In the genomic region with DNA sequence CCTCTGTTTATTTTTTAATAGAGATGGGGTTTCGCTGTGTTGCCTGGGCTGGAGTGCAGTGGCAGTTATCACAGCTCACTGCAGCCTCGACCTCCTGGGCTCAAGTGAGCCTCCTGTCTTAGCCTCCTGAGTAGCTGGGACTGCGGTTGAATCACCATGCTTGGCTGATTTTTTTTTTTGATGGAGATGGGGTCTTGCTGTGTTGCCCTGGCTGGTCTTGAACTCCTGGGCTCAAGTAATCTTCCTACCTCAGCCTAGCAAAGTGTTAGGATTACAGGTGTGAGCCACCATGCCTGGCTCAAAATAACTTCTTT, we compare ENCODE assay signal across 9 cellular contexts. TPM values are rescaled to one million over a fixed set of nuclear protein-coding genes. Genes with fewer than 3 reads are reported as not detected.
DNase-seq lines count a peak whose midpoint lies in the region; ATAC-seq and TF ChIP-seq lines count a peak whose summit lies in the region.
"Had no signal": no experiment of that assay in that cellular context is flagged by ENCODE, and none has a peak within 500 bp of the region (broad histone marks: within the 10 kb centered on the region; RNA-seq: fewer than 3 reads in every experiment).

No MANE protein-coding gene starts in this region.

- peak overlapping the region; percentile 55 for H3K27ac ChIP-seq in CD4-positive, alpha-beta memory T cell (ENCODE audit: low read depth, low read length)
- H3K27ac ChIP-seq in esophagus (ENCODE audit: low read depth in 2 of 2, low read length in 1 of 2) = peak overlapping the region; percentile 65 to 87
- H3K27ac ChIP-seq: neutrophil had no signal

- no peak for TF ChIP-seq CTCF in progenitor cell of endocrine pancreas (IDR thresholded peaks at IDR 0.05; ENCODE audit: unreplicated experiment)

- WGBS in esophagus, 2 donors = 77 to 89% methylated on average over 3 of the region's 3 CpGs

- CTCF ChIA-PET in CD4-positive, alpha-beta memory T cell (lab: Charles Lee; ENCODE audit: partially characterized antibody) = interaction anchor here (0.9 to 1.7 kb wide), 6 partner anchors 8 to 274 kb away, joined by 3 to 7 read pairs (median 4); no protein-coding TSS in a partner anchor
- CTCF ChIA-PET in T-cell (lab: Charles Lee) = interaction anchor here (0.5 to 1.4 kb wide), 5 partner anchors 17 to 185 kb away, joined by 3 to 7 read pairs (median 4); no protein-coding TSS in a partner anchor

- POLR2A ChIA-PET in CD4-positive, alpha-beta memory T cell (lab: Charles Lee; ENCODE audit: partially characterized antibody) = interaction anchor here (1.3 to 2.3 kb wide), 6 partner anchors 17 to 160 kb away, joined by 4 to 25 read pairs (median 10); partner anchors contain the start of genes ESYT2 and NCAPG2
- POLR2A ChIA-PET in T-cell (lab: Charles Lee) = interaction anchor here in 1 of 2 donors (1.0 to 1.5 kb wide), 3 partner anchors 9 to 40 kb away, joined by 3 to 13 read pairs (median 5); no protein-coding TSS in a partner anchor

- H3K4me3 Mint-ChIP-seq in CD4-positive, alpha-beta memory T cell = peak overlapping the region; percentile 86 to 98 (median 93)
- H3K4me3 Mint-ChIP-seq in T-cell (peak overlapping the region; percentile 78 to 92 (median 90)), progenitor cell of endocrine pancreas (ENCODE audit: low read depth) (peak overlapping the region; percentile 75)

- in situ Hi-C loops in KBM-7 (cut with MboI; ENCODE audit: low pct_unique_long_range_greater_than_20kb, low sequenced_read_pairs) = no loop called here

- intact Hi-C loops in CD4-positive, alpha-beta memory T cell (cut with micrococcal nuclease) = no loop called here

- H3K27me3 ChIP-seq in CD4-positive, alpha-beta memory T cell (ENCODE audit: insufficient read depth, low read length) = no peaks in the 10 kb centered on the region
- H3K27me3 ChIP-seq in esophagus (ENCODE audit: control insufficient read depth in 1 of 2, insufficient read depth in 2 of 2, low read length in 2 of 2) = no peaks in the 10 kb centered on the region

- no peaks in the 10 kb centered on the region for H3K9me3 Mint-ChIP-seq in CD4-positive, alpha-beta memory T cell
- no peaks in the 10 kb centered on the region for H3K9me3 Mint-ChIP-seq in T-cell
- no peaks in the 10 kb centered on the region for H3K9me3 Mint-ChIP-seq in progenitor cell of endocrine pancreas (ENCODE audit: low read depth)

- H3K27ac Mint-ChIP-seq in CD4-positive, alpha-beta memory T cell = peak overlapping the region; percentile 60 to 98 (median 95)
- peak overlapping the region; percentile 41 to 83 for H3K27ac Mint-ChIP-seq in T-cell
- H3K27ac Mint-ChIP-seq in progenitor cell of endocrine pancreas = peak overlapping the region; percentile 49

- H3K36me3 Mint-ChIP-seq in CD4-positive, alpha-beta memory T cell = no peaks in the 10 kb centered on the region
- H3K36me3 Mint-ChIP-seq in T-cell = no peaks in the 10 kb centered on the region
- H3K36me3 Mint-ChIP-seq in progenitor cell of endocrine pancreas (ENCODE audit: insufficient read depth) = peaks cover 3% of the 10 kb centered on the region

- H3K4me1 Mint-ChIP-seq in CD4-positive, alpha-beta memory T cell = peaks cover 16 to 33% (median 29%) of the 10 kb centered on the region in 4 donors
- H3K4me1 Mint-ChIP-seq in T-cell (peaks cover 30 to 44% (median 43%) of the 10 kb centered on the region in 3 donors), progenitor cell of endocrine pancreas (ENCODE audit: low read depth) (peaks cover 23% of the 10 kb centered on the region)

- peaks cover 17% of the 10 kb centered on the region for H3K4me1 ChIP-seq in CD4-positive, alpha-beta memory T cell (ENCODE audit: insufficient read depth, low read length)
- H3K4me1 ChIP-seq in esophagus (ENCODE audit: control insufficient read depth in 2 of 2, insufficient read depth in 2 of 2, low read length in 1 of 2) = peaks cover 0 to 2% of the 10 kb centered on the region in 2 donors

- H3K36me3 ChIP-seq in CD4-positive, alpha-beta memory T cell (ENCODE audit: insufficient read depth, low read length) = no peaks in the 10 kb centered on the region
- no peaks in the 10 kb centered on the region for H3K36me3 ChIP-seq in esophagus (ENCODE audit: control insufficient read depth in 2 of 2, insufficient read depth in 2 of 2, low read length in 1 of 2)
- H3K36me3 ChIP-seq: neutrophil had no signal

- ATAC-seq in T-cell (replicated peaks in 1 of 4) = no peak
- ATAC-seq in HG02759 (IDR thresholded peaks at IDR 0.05; ENCODE audit: unreplicated experiment) = no peak

- no peaks in the 10 kb centered on the region for H3K27me3 Mint-ChIP-seq in CD4-positive, alpha-beta memory T cell
- H3K27me3 Mint-ChIP-seq in T-cell (no peaks in the 10 kb centered on the region), progenitor cell of endocrine pancreas (no peaks in the 10 kb centered on the region)

- H3K4me3 ChIP-seq in CD4-positive, alpha-beta memory T cell (ENCODE audit: low read length in 2 of 2) = peak overlapping the region in 1 of 2 donors; percentile 50
- peak overlapping the region in 1 of 2 donors; percentile 58 for H3K4me3 ChIP-seq in esophagus (ENCODE audit: low read depth in 1 of 2, low read length in 2 of 2)

- H3K9me3 ChIP-seq in CD4-positive, alpha-beta memory T cell (ENCODE audit: control insufficient read depth in 1 of 2, low read length in 2 of 2) = no peaks in the 10 kb centered on the region
- H3K9me3 ChIP-seq in esophagus (ENCODE audit: control insufficient read depth in 2 of 2, insufficient read depth in 1 of 2, low read depth in 1 of 2, low read length in 1 of 2) = no peaks in the 10 kb centered on the region
- H3K9me3 ChIP-seq: neutrophil had no signal

- no peak for DNase-seq in CD4-positive, alpha-beta memory T cell
- no peak for DNase-seq in T-cell
- DNase-seq in progenitor cell of endocrine pancreas (ENCODE audit: low spot score, unreplicated experiment) = no peak
- no peak for DNase-seq in EL
- DNase-seq in SIG-M5 (lab: John Stamatoyannopoulos, UW) = no peak
- DNase-seq in KBM-7 = no peak

RNA-seq across cellular contexts. Expression of gene DYNC2I1, which starts 8.1 kb away (rescaled TPM):
- total RNA-seq in CD4-positive, alpha-beta memory T cell = 10 to 100 TPM; 14.7 to 15.2 TPM
- 10 to 100 TPM in 1 of 2 donors, 1 to 10 TPM in 1; 6.2 to 24.1 TPM for polyA plus RNA-seq in CD4-positive, alpha-beta memory T cell
- total RNA-seq in T-cell (10 to 100 TPM; 12.7 to 20.6 (median 15.1) TPM), progenitor cell of endocrine pancreas (37.3 and 39.7 TPM in 2 replicates)
- 10 to 100 TPM in 1 of 2 donors, 1 to 10 TPM in 1; 6.0 to 12.5 TPM for polyA plus RNA-seq in esophagus

RNA-seq across cellular contexts. Expression of gene ESYT2, which starts 35.2 kb away (rescaled TPM):
- total RNA-seq in CD4-positive, alpha-beta memory T cell = 100 to 1,000 TPM; 114 to 116 TPM
- polyA plus RNA-seq in CD4-positive, alpha-beta memory T cell = 10 to 100 TPM; 52.3 to 99.4 TPM
- total RNA-seq in T-cell (100 to 1,000 TPM in 4 of 5 donors, 10 to 100 TPM in 1; 99.0 to 122 (median 116) TPM), progenitor cell of endocrine pancreas (29.4 and 30.0 TPM in 2 replicates)
- polyA plus RNA-seq in esophagus = 10 to 100 TPM; 25.4 to 28.9 TPM
